15 cellular contexts compared by ENCODE assay signal in the genomic region with DNA sequence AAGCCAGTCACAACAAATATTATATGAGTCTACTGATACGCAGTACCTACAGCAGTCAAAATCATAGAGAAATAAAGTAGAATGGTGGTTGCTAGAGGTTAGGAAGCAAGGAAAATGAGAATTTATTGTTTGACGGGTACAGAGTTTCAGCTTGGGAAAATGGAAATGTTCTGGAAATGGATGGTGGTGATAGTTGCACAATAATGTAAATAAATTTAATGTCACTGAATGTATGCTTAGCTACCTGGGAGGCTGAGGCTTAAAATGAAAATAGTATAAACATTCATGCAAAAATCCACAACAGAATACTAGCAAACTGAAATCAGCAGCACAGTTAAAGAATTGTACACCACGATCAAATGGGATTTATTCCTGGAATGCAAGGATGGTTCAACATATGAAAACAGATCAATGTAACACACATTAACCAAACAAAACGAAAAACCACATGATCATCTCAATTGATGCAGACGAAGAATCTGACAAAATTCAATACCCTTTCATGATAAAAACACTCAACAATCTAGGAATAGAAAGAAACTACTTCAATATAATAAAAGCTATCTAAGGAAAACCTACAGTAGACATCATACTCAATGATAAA.
"Had no signal": no experiment of that assay in that cellular context is flagged by ENCODE, and none has a peak within 500 bp of the region (broad histone marks: within the 10 kb centered on the region; RNA-seq: fewer than 3 reads in every experiment).

No MANE protein-coding gene starts in this region.

- H3K27ac Mint-ChIP-seq: activated CD4-positive, alpha-beta T cell treated with anti-CD3 and anti-CD28 coated beads, Interleukin-2, amount 10 ng/mL, durations not matched to agents 24 days and 14 days; natural killer cell; stimulated activated memory B cell treated with anti-CD40 and anti-IgM and Interleukin-4, amounts not matched to agents 10 μg/mL and 1 μg/mL and 100 μg/mL, for 72 hours; WTC11 had no signal

- H3K9me3 Mint-ChIP-seq: activated naive CD4-positive, alpha-beta T cell treated with anti-CD3 and anti-CD28 coated beads, Interleukin-2, amount 50 U/mL, for 24 hours had no signal

- H3K4me1 ChIP-seq: esophagus squamous epithelium, foreskin keratinocyte, right atrium auricular region, tibial nerve had no signal

- H3K4me3 ChIP-seq: esophagus squamous epithelium, mucosa of descending colon, right atrium auricular region, tibial nerve had no signal

- DNase-seq: activated CD4-positive, alpha-beta T cell treated with anti-CD3 and anti-CD28 coated beads, Interleukin-2, amount 10 ng/mL, durations not matched to agents 24 days and 14 days; amygdala; esophagus squamous epithelium; mammary epithelial cell; mucosa of descending colon; natural killer cell; posterior cingulate gyrus; small intestine had no signal

- H3K27me3 ChIP-seq: esophagus squamous epithelium, foreskin keratinocyte, right atrium auricular region, tibial nerve had no signal

- H3K27ac ChIP-seq: esophagus squamous epithelium, foreskin keratinocyte, right atrium auricular region, tibial nerve had no signal

- H3K36me3 ChIP-seq: right atrium auricular region had no signal

- H3K27me3 Mint-ChIP-seq: activated CD4-positive, alpha-beta T cell treated with anti-CD3 and anti-CD28 coated beads, Interleukin-2, amount 10 ng/mL, durations not matched to agents 24 days and 14 days; activated naive CD4-positive, alpha-beta T cell treated with anti-CD3 and anti-CD28 coated beads, Interleukin-2, amount 50 U/mL, for 24 hours; stimulated activated memory B cell treated with anti-CD40 and anti-IgM and Interleukin-4, amounts not matched to agents 10 μg/mL and 1 μg/mL and 100 μg/mL, for 72 hours had no signal

- ATAC-seq: foreskin keratinocyte; left lobe of liver; mucosa of descending colon; natural killer cell; stimulated activated memory B cell treated with anti-CD40 and anti-IgM and Interleukin-4, amounts not matched to agents 10 μg/mL and 1 μg/mL and 100 μg/mL, for 72 hours; WTC11 had no signal

- H3K4me3 Mint-ChIP-seq: activated CD4-positive, alpha-beta T cell treated with anti-CD3 and anti-CD28 coated beads, Interleukin-2, amount 10 ng/mL, durations not matched to agents 24 days and 14 days; activated naive CD4-positive, alpha-beta T cell treated with anti-CD3 and anti-CD28 coated beads, Interleukin-2, amount 50 U/mL, for 24 hours; natural killer cell; stimulated activated memory B cell treated with anti-CD40 and anti-IgM and Interleukin-4, amounts not matched to agents 10 μg/mL and 1 μg/mL and 100 μg/mL, for 72 hours; WTC11 had no signal
